Comparison of ENCODE assay signal across 23 cellular contexts in genomic region chr1:174156437-174156836, GRCh38. TPM values are rescaled to one million over a fixed set of nuclear protein-coding genes. Genes with fewer than 3 reads are reported as not detected.
DNase-seq lines count a peak whose midpoint lies in the region; ATAC-seq and TF ChIP-seq lines count a peak whose summit lies in the region.
"Had no signal": no experiment of that assay in that cellular context is flagged by ENCODE, and none has a peak within 500 bp of the region (broad histone marks: within the 10 kb centered on the region; RNA-seq: fewer than 3 reads in every experiment).

No MANE protein-coding gene starts in this region.

- no peaks in the 10 kb centered on the region for H3K36me3 Mint-ChIP-seq in activated CD8-positive, alpha-beta T cell treated with anti-CD3 and anti-CD28 coated beads for 36 hours (ENCODE audit: low read depth)
- peaks cover 2% of the 10 kb centered on the region for H3K36me3 Mint-ChIP-seq in activated CD8-positive, alpha-beta T cell treated with anti-CD3 and anti-CD28 coated beads, Interleukin-2, amount 10 ng/mL, durations not matched to agents 7 days and 5 days (ENCODE audit: low read depth)
- H3K36me3 Mint-ChIP-seq in T-helper 17 cell (ENCODE audit: low read depth), result no peaks in the 10 kb centered on the region
- H3K36me3 Mint-ChIP-seq: activated naive CD8-positive, alpha-beta T cell; IgD-negative memory B cell had no signal

- intact Hi-C loops in activated CD8-positive, alpha-beta T cell treated with anti-CD3 and anti-CD28 coated beads for 36 hours (cut with micrococcal nuclease), result loop anchor here (5.0 to 10.0 kb wide), 4 partner anchors 34 to 289 kb away; partner anchors contain the start of genes GAS5 and ZBTB37

- H3K79me2 ChIP-seq in DOHH2 (ENCODE audit: control insufficient read depth, low read length) (peaks cover 25% of the 10 kb centered on the region), osteoblast (ENCODE audit: insufficient read depth, low read length) (peaks cover 12% of the 10 kb centered on the region)

- peak overlapping the region; percentile 100 for H3K4me2 ChIP-seq in DOHH2 (ENCODE audit: low read length)
- no peak overlapping the region for H3K4me2 ChIP-seq in osteoblast (ENCODE audit: insufficient read depth, low read length)
- H3K4me2 ChIP-seq: SK-N-SH had no signal

- H3K36me3 ChIP-seq in DOHH2 (ENCODE audit: control insufficient read depth, low read length), result no peaks in the 10 kb centered on the region; the same call in 1 of the 2 replicates
- H3K36me3 ChIP-seq in osteoblast (ENCODE audit: insufficient read depth, low read length), result no peaks in the 10 kb centered on the region
- H3K36me3 ChIP-seq: BE2C, heart right ventricle, thoracic aorta, uterus had no signal

- H3K9me3 Mint-ChIP-seq in activated CD8-positive, alpha-beta T cell treated with anti-CD3 and anti-CD28 coated beads for 36 hours, result no peaks in the 10 kb centered on the region
- no peaks in the 10 kb centered on the region for H3K9me3 Mint-ChIP-seq in activated CD8-positive, alpha-beta T cell treated with anti-CD3 and anti-CD28 coated beads, Interleukin-2, amount 10 ng/mL, durations not matched to agents 7 days and 5 days (ENCODE audit: insufficient read depth)
- H3K9me3 Mint-ChIP-seq: IgD-negative memory B cell had no signal

- no peaks in the 10 kb centered on the region for H3K9me3 ChIP-seq in DOHH2 (ENCODE audit: control insufficient read depth, insufficient read depth, low read length)
- H3K9me3 ChIP-seq in T-helper 17 cell (ENCODE audit: control insufficient read depth, low read length, poor library complexity, severe bottlenecking), result no peaks in the 10 kb centered on the region
- H3K9me3 ChIP-seq in osteoblast (ENCODE audit: low read depth, low read length), result no peaks in the 10 kb centered on the region
- H3K9me3 ChIP-seq: BE2C, heart right ventricle, SK-N-SH, thoracic aorta, uterus had no signal

- H3K27ac Mint-ChIP-seq in activated CD8-positive, alpha-beta T cell treated with anti-CD3 and anti-CD28 coated beads for 36 hours, result peak overlapping the region; percentile 66
- H3K27ac Mint-ChIP-seq in activated CD8-positive, alpha-beta T cell treated with anti-CD3 and anti-CD28 coated beads, Interleukin-2, amount 10 ng/mL, durations not matched to agents 7 days and 5 days, result no peak overlapping the region
- H3K27ac Mint-ChIP-seq in T-helper 17 cell, result peak overlapping the region; percentile 96

- H3K27me3 ChIP-seq in DOHH2 (ENCODE audit: control insufficient read depth, low read length) (no peaks in the 10 kb centered on the region), osteoblast (ENCODE audit: insufficient read depth, low read length) (no peaks in the 10 kb centered on the region)
- H3K27me3 ChIP-seq: BE2C, heart right ventricle, uterus had no signal

- H4K20me1 ChIP-seq in DOHH2 (ENCODE audit: control insufficient read depth, insufficient read depth, low read depth, low read length) (no peaks in the 10 kb centered on the region), osteoblast (ENCODE audit: insufficient read depth, low read length) (no peaks in the 10 kb centered on the region)

- H3K4me3 ChIP-seq in DOHH2 (ENCODE audit: low read length) (no peak overlapping the region), osteoblast (ENCODE audit: insufficient read depth, low read length) (no peak overlapping the region)
- H3K4me3 ChIP-seq: heart right ventricle, skin epidermis, thoracic aorta, uterus had no signal

- POLR2A ChIA-PET in activated CD8-positive, alpha-beta T cell treated with anti-CD3 and anti-CD28 coated beads for 36 hours (lab: Charles Lee), result interaction anchor here (0.6 to 1.3 kb wide), 2 partner anchors 24 to 73 kb away, joined by 3 read pairs; no protein-coding TSS in a partner anchor
- POLR2A ChIA-PET in activated CD8-positive, alpha-beta T cell treated with anti-CD3 and anti-CD28 coated beads, Interleukin-2, amount 10 ng/mL, durations not matched to agents 7 days and 5 days (lab: Charles Lee), result no interaction called here

- peaks cover 59% of the 10 kb centered on the region for H3K4me1 Mint-ChIP-seq in activated CD8-positive, alpha-beta T cell treated with anti-CD3 and anti-CD28 coated beads for 36 hours (ENCODE audit: low read depth)
- peaks cover 66% of the 10 kb centered on the region for H3K4me1 Mint-ChIP-seq in activated CD8-positive, alpha-beta T cell treated with anti-CD3 and anti-CD28 coated beads, Interleukin-2, amount 10 ng/mL, durations not matched to agents 7 days and 5 days (ENCODE audit: low read depth)
- peaks cover 26% of the 10 kb centered on the region for H3K4me1 Mint-ChIP-seq in T-helper 17 cell

- no peak overlapping the region for H2AFZ ChIP-seq in osteoblast (ENCODE audit: low read length)

- no peak for ATAC-seq in activated CD8-positive, alpha-beta T cell treated with anti-CD3 and anti-CD28 coated beads for 36 hours
- no peak for ATAC-seq in activated CD8-positive, alpha-beta T cell treated with anti-CD3 and anti-CD28 coated beads, Interleukin-2, amount 10 ng/mL, durations not matched to agents 7 days and 5 days
- no peak for ATAC-seq in T-helper 17 cell
- ATAC-seq: heart right ventricle, left ventricle myocardium superior, PC-3 had no signal

- H3F3A ChIP-seq in DOHH2 (ENCODE audit: control insufficient read depth, insufficient read depth), result peaks cover 17% of the 10 kb centered on the region

- no peak overlapping the region for H3K27ac ChIP-seq in DOHH2 (ENCODE audit: low read depth, low read length)
- no peak overlapping the region for H3K27ac ChIP-seq in osteoblast (ENCODE audit: low read depth, low read length)
- H3K27ac ChIP-seq: heart right ventricle, skin epidermis, thoracic aorta, uterus had no signal

- CTCF ChIA-PET in activated CD8-positive, alpha-beta T cell treated with anti-CD3 and anti-CD28 coated beads for 36 hours (lab: Charles Lee), result interaction anchor here (1.2 kb wide), 1 partner anchor 49 kb away, joined by 3 read pairs; no protein-coding TSS in a partner anchor
- CTCF ChIA-PET in activated CD8-positive, alpha-beta T cell treated with anti-CD3 and anti-CD28 coated beads, Interleukin-2, amount 10 ng/mL, durations not matched to agents 7 days and 5 days (lab: Charles Lee), result no interaction called here

- no peak overlapping the region for H3K4me3 Mint-ChIP-seq in activated CD8-positive, alpha-beta T cell treated with anti-CD3 and anti-CD28 coated beads for 36 hours
- no peak overlapping the region for H3K4me3 Mint-ChIP-seq in activated CD8-positive, alpha-beta T cell treated with anti-CD3 and anti-CD28 coated beads, Interleukin-2, amount 10 ng/mL, durations not matched to agents 7 days and 5 days
- no peak overlapping the region for H3K4me3 Mint-ChIP-seq in T-helper 17 cell

- H3K9me2 ChIP-seq in DOHH2 (replicated peaks; ENCODE audit: control insufficient read depth, low read length), result no peaks in the 10 kb centered on the region
- H3K9me2 ChIP-seq: SK-N-SH had no signal

- DNase-seq in activated CD8-positive, alpha-beta T cell treated with anti-CD3 and anti-CD28 coated beads for 36 hours, result no peak
- DNase-seq in activated CD8-positive, alpha-beta T cell treated with anti-CD3 and anti-CD28 coated beads, Interleukin-2, amount 10 ng/mL, durations not matched to agents 7 days and 5 days, result no peak
- no peak for DNase-seq in T-helper 17 cell
- peak; percentile 44 for DNase-seq in osteoblast (ENCODE audit: insufficient read length, low spot score, missing footprints)
- DNase-seq in NCI-H1436 treated with DMSO at 0.1 percent for 48 hours (lab: John Stamatoyannopoulos, UW), result no peak
- no peak for DNase-seq in NCI-H1930 (lab: John Stamatoyannopoulos, UW)
- no peak for DNase-seq in DMS 273 (lab: John Stamatoyannopoulos, UW; ENCODE audit: unreplicated experiment)
- DNase-seq: activated CD4-positive, alpha-beta T cell treated with anti-CD3 and anti-CD28 coated beads for 4 hours; aorta; BE2C; heart right ventricle; kidney; left ventricle myocardium superior; NCI-H1048; NCI-H1694; SK-N-SH; uterus had no signal

- no peaks in the 10 kb centered on the region for H3K27me3 Mint-ChIP-seq in activated CD8-positive, alpha-beta T cell treated with anti-CD3 and anti-CD28 coated beads for 36 hours
- no peaks in the 10 kb centered on the region for H3K27me3 Mint-ChIP-seq in activated CD8-positive, alpha-beta T cell treated with anti-CD3 and anti-CD28 coated beads, Interleukin-2, amount 10 ng/mL, durations not matched to agents 7 days and 5 days (ENCODE audit: low read depth)
- no peaks in the 10 kb centered on the region for H3K27me3 Mint-ChIP-seq in T-helper 17 cell
- H3K27me3 Mint-ChIP-seq: activated naive CD8-positive, alpha-beta T cell; IgD-negative memory B cell had no signal

- TF ChIP-seq CTCF in activated CD8-positive, alpha-beta T cell treated with anti-CD3 and anti-CD28 coated beads for 36 hours (IDR thresholded peaks at IDR 0.05), result no peak
- TF ChIP-seq CTCF in DOHH2 (IDR thresholded peaks at IDR 0.05; ENCODE audit: low read depth, low read length, poor library complexity, severe bottlenecking) (no peak), osteoblast (IDR thresholded peaks at IDR 0.05; ENCODE audit: extremely low read depth, low read depth, low read length) (no peak)

- H3K4me1 ChIP-seq in DOHH2 (ENCODE audit: control insufficient read depth, low read length) (peaks cover 39% of the 10 kb centered on the region), osteoblast (ENCODE audit: insufficient read depth, low read length) (peaks cover 13% of the 10 kb centered on the region)
- H3K4me1 ChIP-seq: uterus had no signal

RNA-seq across cellular contexts. Expression of gene RABGAP1L, which starts 2.9 kb away (rescaled TPM):
- total RNA-seq in activated CD8-positive, alpha-beta T cell treated with anti-CD3 and anti-CD28 coated beads for 36 hours, result 10 to 100 TPM; 26.9 to 29.4 TPM
- 10 to 100 TPM; 38.2 to 44.2 TPM for total RNA-seq in activated CD8-positive, alpha-beta T cell treated with anti-CD3 and anti-CD28 coated beads, Interleukin-2, amount 10 ng/mL, durations not matched to agents 7 days and 5 days
- 100 to 1,000 TPM; 112 to 120 TPM for total RNA-seq in T-helper 17 cell
- total RNA-seq in osteoblast, result 30.0 and 34.5 TPM in 2 replicates
